33 cellular contexts compared by ENCODE assay signal in the genomic region with DNA sequence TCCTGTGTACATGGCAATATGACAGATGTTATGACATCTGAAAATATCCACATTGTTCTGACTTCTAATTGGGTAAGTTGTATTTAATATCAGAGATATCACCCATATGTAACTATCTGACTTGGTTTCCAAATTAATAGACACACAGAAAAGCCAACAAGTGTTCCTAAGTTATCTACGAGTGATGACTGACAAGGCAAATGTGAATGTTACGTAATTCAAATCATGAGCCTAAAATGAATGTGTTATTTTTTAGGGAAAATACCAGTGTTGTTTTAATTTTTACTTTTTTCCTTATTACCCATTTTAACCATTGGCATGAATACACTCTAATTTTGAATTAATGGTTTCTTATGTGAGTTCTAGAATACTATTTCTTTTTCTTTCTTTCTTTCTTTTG. TPM values are rescaled to one million over a fixed set of nuclear protein-coding genes. Genes with fewer than 3 reads are reported as not detected.
DNase-seq lines count a peak whose midpoint lies in the region; ATAC-seq, FAIRE-seq and TF ChIP-seq lines count a peak whose summit lies in the region.
"Had no signal": no experiment of that assay in that cellular context is flagged by ENCODE, and none has a peak within 500 bp of the region (broad histone marks: within the 10 kb centered on the region; RNA-seq: fewer than 3 reads in every experiment).

No MANE protein-coding gene starts in this region.

- no peak overlapping the region for H3K14ac ChIP-seq in IMR-90 (replicated peaks; ENCODE audit: low read depth, low read length)

- H3K4me2 ChIP-seq in HepG2 (ENCODE audit: low read depth, low read length) (no peak overlapping the region), IMR-90 (ENCODE audit: low read depth, low read length) (no peak overlapping the region), K562 (ENCODE audit: insufficient read depth, low read length) (no peak overlapping the region)
- H3K4me2 ChIP-seq: A549; BLaER1; BLaER1 treated with 17β-estradiol and CSF1 and Interleukin-3, amounts not matched to agents 10 nM and 100 nM had no signal

- 97% methylated on average over 2 of the region's 2 CpGs for WGBS in HepG2 (ENCODE audit: low lambda C conversion rate)
- WGBS in right lobe of liver (ENCODE audit: insufficient coverage, low coverage, low lambda C conversion rate, missing lambda C conversion rate), result 94% methylated on average over 2 of the region's 2 CpGs
- no CpG with 5 or more reads among the region's 2 CpGs for WGBS in IMR-90 (ENCODE audit: extremely low coverage in 2 of 2, insufficient read length in 1 of 2), 2 experiments
- WGBS in K562 (ENCODE audit: insufficient coverage, low coverage, missing lambda C conversion rate), result 89% methylated on average over 2 of the region's 2 CpGs

- H3K9ac ChIP-seq in HepG2 (ENCODE audit: insufficient read depth, low read depth, low read length) (no peak overlapping the region), IMR-90 (ENCODE audit: low read depth, low read length) (no peak overlapping the region), K562 (ENCODE audit: insufficient read depth in 1 of 2, low read depth in 2 of 2, low read length in 2 of 2) (no peak overlapping the region)
- H3K9ac ChIP-seq: BLaER1; BLaER1 treated with 17β-estradiol and CSF1 and Interleukin-3, amounts not matched to agents 10 nM and 100 nM had no signal

- no peaks in the 10 kb centered on the region for H3K4me1 ChIP-seq in HepG2 (ENCODE audit: insufficient read depth, low read length)
- no peaks in the 10 kb centered on the region for H3K4me1 ChIP-seq in right lobe of liver
- H3K4me1 ChIP-seq in IMR-90 (ENCODE audit: control insufficient read depth, insufficient read depth, low read length), result no peaks in the 10 kb centered on the region
- H3K4me1 ChIP-seq in K562 (replicated peaks in 1 of 2; ENCODE audit: control insufficient read depth in 2 of 2, insufficient read depth in 2 of 2, low read length in 2 of 2), result peaks cover 0 to 3% of the 10 kb centered on the region in 2 experiments; a peak in 1 of 5 replicates
- H3K4me1 ChIP-seq: A549; BE2C; BLaER1; BLaER1 treated with 17β-estradiol and CSF1 and Interleukin-3, amounts not matched to agents 10 nM and 100 nM; Caco-2 had no signal

- TF ChIP-seq POLR2A in HepG2 (IDR thresholded peaks at IDR 0.05; ENCODE audit: insufficient read depth in 1 of 2, low read depth in 2 of 2, low read length in 2 of 2) (no peak), right lobe of liver (IDR thresholded peaks at IDR 0.05) (no peak), IMR-90 (IDR thresholded peaks at IDR 0.05; ENCODE audit: low read depth, low read length) (no peak), K562 (conservative IDR thresholded peaks at IDR 0.05) (no peak)

- H2BK20ac ChIP-seq in IMR-90 (ENCODE audit: low read depth, low read length), result no peak overlapping the region

- H2AFZ ChIP-seq in HepG2 (ENCODE audit: low read length), result no peak overlapping the region
- H2AFZ ChIP-seq in IMR-90 (replicated peaks; ENCODE audit: low read length, poor library complexity), result no peak overlapping the region
- H2AFZ ChIP-seq in K562 (ENCODE audit: low read depth, low read length), result no peak overlapping the region

- TF ChIP-seq CTCF in HepG2 (CRISPR knock-in tag; IDR thresholded peaks at IDR 0.05) (no peak), right lobe of liver (IDR thresholded peaks at IDR 0.05) (no peak), IMR-90 (conservative IDR thresholded peaks at IDR 0.05; ENCODE audit: low read depth, low read length) (no peak), K562 (IDR thresholded peaks at IDR 0.05 in 2 of 3, conservative IDR thresholded peaks at IDR 0.05 in 1 of 3; ENCODE audit: insufficient read depth in 2 of 3, low read depth in 1 of 3, low read length in 3 of 3) (no peak)

- no peak overlapping the region for H2BK15ac ChIP-seq in IMR-90 (ENCODE audit: low read depth, low read length)

- no peak overlapping the region for H2BK5ac ChIP-seq in IMR-90 (ENCODE audit: low read depth, low read length, poor library complexity, severe bottlenecking)

- dilution Hi-C loops in IMR-90 (cut with HindIII; ENCODE audit: low sequenced_read_pairs, unreplicated experiment), result no loop called here

- no peak overlapping the region for H2AK9ac ChIP-seq in IMR-90 (replicated peaks; ENCODE audit: low read depth, low read length, poor library complexity)

- BruUV-seq in HepG2 (replicated peaks; lab: Mats Ljungman, UMichigan), result no TSS peak
- BruUV-seq in IMR-90 (replicated peaks; lab: Mats Ljungman, UMichigan), result no TSS peak
- BruUV-seq in K562 (replicated peaks; lab: Mats Ljungman, UMichigan), result no TSS peak

- DNase-seq in HepG2 (ENCODE audit: low spot score) (no peak), right lobe of liver (no peak), IMR-90 (no peak), K562 (ENCODE audit: extremely low read depth in 1 of 4, low spot score in 3 of 4) (no peak), NCI-H2081 treated with DMSO at 0.1 percent for 48 hours (lab: John Stamatoyannopoulos, UW) (no peak), pons (ENCODE audit: low spot score) (no peak)
- DNase-seq: 8988T; ACHN; AML-193; BE2C; C1 segment of cervical spinal cord; Caco-2; Calu3; CD4-positive, alpha-beta memory T cell; CD4-positive, alpha-beta T cell; CD4-positive, CD25-positive, alpha-beta regulatory T cell; CD8-positive, alpha-beta memory T cell; CD8-positive, alpha-beta T cell; COR-L47; DMS 273 treated with DMSO at 0.1 percent for 48 hours; DMS153; DMS53; DMS79; DMS79 treated with DMSO at 0.1 percent for 48 hours; DND-41; EL had no signal

- in situ Hi-C loops in HepG2 (cut with HindIII; ENCODE audit: extremely low pct_ligation_motif_present, low pct_unique_long_range_greater_than_20kb) (no loop called here), IMR-90 (cut with MboI; ENCODE audit: low sequenced_read_pairs) (no loop called here), K562 (cut with MboI) (no loop called here)

- POLR2A ChIA-PET in HepG2 (lab: Yijun Ruan, JAX), result no interaction called here
- POLR2A ChIA-PET in IMR-90 (lab: Charles Lee; ENCODE audit: unreplicated experiment), result no interaction called here
- POLR2A ChIA-PET in K562 (lab: Yijun Ruan, JAX), result no interaction called here

- TF ChIP-seq RAD21 in HepG2 (CRISPR knock-in tag; IDR thresholded peaks at IDR 0.05) (no peak), IMR-90 (IDR thresholded peaks at IDR 0.05; ENCODE audit: low read length) (no peak), K562 (CRISPR knock-in tag; conservative IDR thresholded peaks at IDR 0.05 in 1 of 2, IDR thresholded peaks at IDR 0.05 in 1 of 2) (no peak)

- H4K20me1 ChIP-seq in HepG2 (ENCODE audit: insufficient read depth, low read length) (no peaks in the 10 kb centered on the region), IMR-90 (ENCODE audit: insufficient read depth, low read length) (no peaks in the 10 kb centered on the region), K562 (replicated peaks; ENCODE audit: control insufficient read depth, insufficient read depth, low read length) (no peaks in the 10 kb centered on the region)
- H4K20me1 ChIP-seq: BLaER1; BLaER1 treated with 17β-estradiol and CSF1 and Interleukin-3, amounts not matched to agents 10 nM and 100 nM had no signal

- H3K56ac ChIP-seq in IMR-90 (ENCODE audit: extremely low read depth, insufficient read depth, low read length), result no peak overlapping the region

- H3K36me3 ChIP-seq in HepG2 (replicated peaks in 1 of 2; ENCODE audit: control insufficient read depth in 1 of 2, insufficient read depth in 2 of 2, low read length in 2 of 2), result peaks cover 0 to 2% of the 10 kb centered on the region in 2 experiments; a peak in 3 of 5 replicates
- no peaks in the 10 kb centered on the region for H3K36me3 ChIP-seq in right lobe of liver
- H3K36me3 ChIP-seq in IMR-90 (ENCODE audit: control insufficient read depth, insufficient read depth, low read length), result peaks cover 3% of the 10 kb centered on the region; the same call in 1 of the 2 replicates
- peaks cover 6% of the 10 kb centered on the region; the same call in 2 of the 3 replicates for H3K36me3 ChIP-seq in K562 (ENCODE audit: control insufficient read depth, insufficient read depth, low read length)
- H3K36me3 ChIP-seq: BE2C had no signal

- H4K5ac ChIP-seq in IMR-90 (ENCODE audit: low read depth, low read length), result no peak overlapping the region

- H4K91ac ChIP-seq in IMR-90 (ENCODE audit: insufficient read depth, low read depth, low read length), result no peak overlapping the region

- no peak overlapping the region for H2AK5ac ChIP-seq in IMR-90 (ENCODE audit: low read depth, low read length)

- TF ChIP-seq EP300 in HepG2 (IDR thresholded peaks at IDR 0.05; ENCODE audit: low read depth in 2 of 2, low read length in 2 of 2) (no peak), HepG2 (CRISPR knock-in tag; IDR thresholded peaks at IDR 0.05; ENCODE audit: borderline replicate concordance) (no peak), K562 (IDR thresholded peaks at IDR 0.05; ENCODE audit: low read length) (no peak)

- H3K18ac ChIP-seq in IMR-90 (ENCODE audit: low read depth, low read length), result no peak overlapping the region

- CTCF ChIA-PET in HepG2 (lab: Yijun Ruan, JAX; ENCODE audit: low intra/inter-chr PET ratio, low total read pairs), result no interaction called here
- CTCF ChIA-PET in IMR-90 (lab: Yijun Ruan, JAX), result no interaction called here
- CTCF ChIA-PET in K562 (lab: Yijun Ruan, JAX; ENCODE audit: low intra/inter-chr PET ratio), result no interaction called here

- H3K79me1 ChIP-seq in IMR-90 (ENCODE audit: low read depth in 1 of 2, low read length in 2 of 2), result peaks cover 3 to 16% of the 10 kb centered on the region in 2 experiments; a peak in 1 of 4 replicates

- no peak overlapping the region for H2BK120ac ChIP-seq in IMR-90 (ENCODE audit: low read depth, low read length)

- FAIRE-seq in HepG2 (lab: Jason Lieb, UNC) (no peak), K562 (lab: Jason Lieb, UNC) (no peak)
- FAIRE-seq: A204.1, A549, D721Med had no signal

- H3K9me3 ChIP-seq in HepG2 (ENCODE audit: low read length) (no peaks in the 10 kb centered on the region), right lobe of liver (no peaks in the 10 kb centered on the region), IMR-90 (ENCODE audit: control insufficient read depth, insufficient read depth, low read length) (no peaks in the 10 kb centered on the region), K562 (replicated peaks; ENCODE audit: control insufficient read depth, insufficient read depth, low read depth, low read length) (no peaks in the 10 kb centered on the region)
- H3K9me3 ChIP-seq: A549; BE2C; BLaER1; BLaER1 treated with 17β-estradiol and CSF1 and Interleukin-3, amounts not matched to agents 10 nM and 100 nM; Caco-2 had no signal

- H3K4ac ChIP-seq in IMR-90 (ENCODE audit: low read depth, low read length), result no peak overlapping the region

- no peak overlapping the region for H3K27ac ChIP-seq in HepG2 (ENCODE audit: extremely low read length, insufficient read depth, low read length)
- H3K27ac ChIP-seq in right lobe of liver, result no peak overlapping the region
- H3K27ac ChIP-seq in IMR-90 (ENCODE audit: insufficient read depth, low read length), result no peak overlapping the region
- no peak overlapping the region for H3K27ac ChIP-seq in K562 (ENCODE audit: extremely low read depth, low read depth, low read length)
- H3K27ac ChIP-seq: 22Rv1; A549; BLaER1; BLaER1 treated with 17β-estradiol and CSF1 and Interleukin-3, amounts not matched to agents 10 nM and 100 nM; C4-2B had no signal

- H3K23ac ChIP-seq in IMR-90 (ENCODE audit: low read depth, low read length), result no peak overlapping the region

- H3K4me3 ChIP-seq in HepG2 (replicated peaks in 1 of 3; ENCODE audit: insufficient read depth in 1 of 3, low read depth in 2 of 3, low read length in 3 of 3) (no peak overlapping the region), right lobe of liver (no peak overlapping the region), IMR-90 (ENCODE audit: insufficient read depth, low read depth, low read length) (no peak overlapping the region), K562 (no peak overlapping the region)
- H3K4me3 ChIP-seq: A549; BLaER1; BLaER1 treated with 17β-estradiol and CSF1 and Interleukin-3, amounts not matched to agents 10 nM and 100 nM had no signal

- H3K79me2 ChIP-seq in HepG2 (ENCODE audit: insufficient read depth, low read length) (no peaks in the 10 kb centered on the region), K562 (ENCODE audit: control insufficient read depth, insufficient read depth, low read length) (no peaks in the 10 kb centered on the region)

- intact Hi-C loops in HepG2 (cut with micrococcal nuclease; ENCODE audit: unreplicated experiment), result no loop called here
- intact Hi-C loops in right lobe of liver (cut with DNase I), result no loop called here
- intact Hi-C loops in IMR-90 (cut with micrococcal nuclease), result no loop called here
- intact Hi-C loops in K562 (cut with micrococcal nuclease), result no loop called here

- ATAC-seq in HepG2, result no peak
- ATAC-seq in right lobe of liver, result no peak
- no peak for ATAC-seq in IMR-90 (ENCODE audit: low read depth)
- ATAC-seq in K562, result no peak
- ATAC-seq: A549; CD8-positive, alpha-beta T cell had no signal

- no peak overlapping the region for H4K8ac ChIP-seq in IMR-90 (ENCODE audit: low read depth in 2 of 2, low read length in 2 of 2)

- no peaks in the 10 kb centered on the region for H3K27me3 ChIP-seq in HepG2 (ENCODE audit: control insufficient read depth in 1 of 2, insufficient read depth in 2 of 2, low read length in 2 of 2)
- H3K27me3 ChIP-seq in right lobe of liver, result no peaks in the 10 kb centered on the region
- H3K27me3 ChIP-seq in IMR-90 (ENCODE audit: control insufficient read depth, insufficient read depth, low read length), result no peaks in the 10 kb centered on the region
- no peaks in the 10 kb centered on the region for H3K27me3 ChIP-seq in K562 (ENCODE audit: control insufficient read depth in 2 of 2, insufficient read depth in 2 of 2, low read length in 2 of 2)
- H3K27me3 ChIP-seq: BE2C; BLaER1; BLaER1 treated with 17β-estradiol and CSF1 and Interleukin-3, amounts not matched to agents 10 nM and 100 nM had no signal

- H3K9me1 ChIP-seq in IMR-90 (ENCODE audit: insufficient read depth, low read length) (peaks cover 3% of the 10 kb centered on the region; the same call in 1 of the 2 replicates), K562 (ENCODE audit: control insufficient read depth, insufficient read depth, low read length) (no peaks in the 10 kb centered on the region)

RNA-seq across cellular contexts. Expression of a gene that starts 15.8 kb away (rescaled TPM):
- total RNA-seq in HepG2 (2016; rRNA removed; fragmentation: Illumina TruSeq; extraction: Trizol), result 48.5 and 68.2 TPM in 2 replicates
- 13.1 and 15.0 TPM in 2 replicates for total RNA-seq in HepG2 (2016; cell fraction: cytosol; rRNA removed; fragmentation: Illumina TruSeq; extraction: Trizol; ENCODE audit: low read depth)
- total RNA-seq in HepG2 (2016; cell fraction: insoluble cytoplasmic fraction; rRNA removed; fragmentation: Illumina TruSeq; extraction: Trizol), result 49.6 and 72.8 TPM in 2 replicates
- total RNA-seq in HepG2 (2016; cell fraction: membrane; rRNA removed; fragmentation: Illumina TruSeq; extraction: Trizol), result 25.8 and 28.2 TPM in 2 replicates
- 18.3 and 19.6 TPM in 2 replicates for total RNA-seq in HepG2 (2016; cell fraction: nucleus; rRNA removed; fragmentation: Illumina TruSeq; extraction: Trizol)
- 11.6 and 12.8 TPM in 2 replicates for polyA plus RNA-seq in HepG2 (2011; rRNA removed)
- polyA plus RNA-seq in HepG2 (2011; cell fraction: cytosol; rRNA removed), result 9.2 and 12.2 TPM in 2 replicates
- 3.6 and 4.4 TPM in 2 replicates for polyA plus RNA-seq in HepG2 (2011; cell fraction: nucleus; rRNA removed)
- polyA plus RNA-seq in HepG2 (2012), result 19.2 and 21.4 TPM in 2 replicates
- 13.2 and 13.3 TPM in 2 replicates for polyA plus RNA-seq in HepG2 (2016; cell fraction: cytosol; fragmentation: Illumina TruSeq; extraction: Trizol; ENCODE audit: low read depth)
- polyA plus RNA-seq in HepG2 (2016; cell fraction: insoluble cytoplasmic fraction; fragmentation: Illumina TruSeq; extraction: Trizol; ENCODE audit: low read depth), result 64.7 and 73.1 TPM in 2 replicates
- polyA plus RNA-seq in HepG2 (2016; cell fraction: membrane; fragmentation: Illumina TruSeq; extraction: Trizol; ENCODE audit: low read depth), result 18.4 and 19.1 TPM in 2 replicates
- polyA plus RNA-seq in HepG2 (2016; cell fraction: nucleus; fragmentation: Illumina TruSeq; extraction: Trizol; ENCODE audit: insufficient read depth, low read depth), result 29.7 and 31.3 TPM in 2 replicates
- polyA minus RNA-seq in HepG2 (2011; rRNA and poly(A)+ RNA removed; ENCODE audit: low replicate concordance), result 4.5 and 9.7 TPM in 2 replicates
- polyA minus RNA-seq in HepG2 (2011; cell fraction: cytosol; rRNA and poly(A)+ RNA removed), result 6.2 and 8.3 TPM in 2 replicates
- polyA minus RNA-seq in HepG2 (2011; cell fraction: nucleus; rRNA and poly(A)+ RNA removed), result 5.5 and 6.7 TPM in 2 replicates
- 10 to 100 TPM in 1 of 6 experiments, 1 to 10 TPM in 5; 4.7 to 12.7 (median 7.8) TPM for total RNA-seq in right lobe of liver
- total RNA-seq in IMR-90 (2012; rRNA removed), result 14.7 and 25.8 TPM in 2 replicates
- polyA plus RNA-seq in IMR-90 (2012; rRNA removed), result 12.6 and 12.8 TPM in 2 replicates
- polyA plus RNA-seq in IMR-90 (2012; cell fraction: cytosol; rRNA removed), result 2.6 and 3.9 TPM in 2 replicates
- polyA plus RNA-seq in IMR-90 (2012; cell fraction: nucleus; rRNA removed; ENCODE audit: low replicate concordance), result 1.2 and 4.0 TPM in 2 replicates
- 7.1 and 12.9 TPM in 2 replicates for total RNA-seq in K562 (2011; cell fraction: chromatin; rRNA removed; ENCODE audit: low replicate concordance)
- total RNA-seq in K562 (2011; cell fraction: nucleolus; rRNA removed), result 4.8 and 7.6 TPM in 2 replicates
- total RNA-seq in K562 (2011; cell fraction: nucleoplasm; rRNA removed), result 7.8 and 12.1 TPM in 2 replicates
- total RNA-seq in K562 (2014; rRNA removed), result 81.7 and 90.2 TPM in 2 replicates
- total RNA-seq in K562 (2014; rRNA removed; fragmentation: Illumina TruSeq; extraction: Trizol), result 41.1 and 43.8 TPM in 2 replicates
- total RNA-seq in K562 (2015; rRNA removed; fragmentation: Illumina TruSeq; extraction: Trizol), result 42.8 and 43.8 TPM in 2 replicates
- 32.5 and 33.3 TPM in 2 replicates for total RNA-seq in K562 (2021)
- polyA plus RNA-seq in K562 (2011; rRNA removed), result 14.4 and 33.7 TPM in 2 replicates
- polyA plus RNA-seq in K562 (2011; cell fraction: cytosol; rRNA removed), result 10.8 and 16.5 TPM in 2 replicates
- polyA plus RNA-seq in K562 (2011; cell fraction: nucleus; rRNA removed), result 4.6 and 6.9 TPM in 2 replicates
- polyA plus RNA-seq in K562 (2012), result 19.4 and 32.3 TPM in 2 replicates
- 48.5 and 53.1 TPM in 2 replicates for polyA plus RNA-seq in K562 (2014; fragmentation: Illumina TruSeq; extraction: Trizol)
- 10 to 100 TPM; 11.8 to 18.6 TPM for polyA plus RNA-seq in K562 (2014; fragmentation: Nextera tagmentation; extraction: Ambion mirVana)
- polyA plus RNA-seq in K562 (2014; rRNA removed), result 53.9 and 62.5 TPM in 2 replicates
- 7.1 and 14.0 TPM in 2 replicates for polyA minus RNA-seq in K562 (2011; rRNA and poly(A)+ RNA removed)
- 3.2 and 9.5 TPM in 2 replicates for polyA minus RNA-seq in K562 (2011; cell fraction: cytosol; rRNA and poly(A)+ RNA removed)
- 2.4 and 2.8 TPM in 2 replicates for polyA minus RNA-seq in K562 (2011; cell fraction: nucleus; rRNA and poly(A)+ RNA removed)
